9 cellular contexts compared by ENCODE assay signal in genomic region chr1:58773406-58773840, GRCh38. TPM values are rescaled to one million over a fixed set of nuclear protein-coding genes. Genes with fewer than 3 reads are reported as not detected.
DNase-seq lines count a peak whose midpoint lies in the region; ATAC-seq and TF ChIP-seq lines count a peak whose summit lies in the region.
"Had no signal": no experiment of that assay in that cellular context is flagged by ENCODE, and none has a peak within 500 bp of the region (broad histone marks: within the 10 kb centered on the region; RNA-seq: fewer than 3 reads in every experiment).

No MANE protein-coding gene starts in this region.

- DNase-seq in activated naive CD4-positive, alpha-beta T cell treated with anti-CD3 and anti-CD28 coated beads for 36 hours: peak; percentile 49
- DNase-seq in activated naive CD4-positive, alpha-beta T cell treated with Interleukin-2 at 50 U/mL for 16 hours: no peak
- DNase-seq in SHP77 (lab: John Stamatoyannopoulos, UW): peak; percentile 92 to 97
- DNase-seq in foreskin keratinocyte: peak in 1 of 2 donors; percentile 47
- DNase-seq in sciatic nerve (ENCODE audit: low spot score): peak; percentile 78
- DNase-seq in activated T-helper 1 cell treated with anti-CD3 and anti-CD28 coated beads, Interleukin-12 subunit alpha, Interleukin-12 subunit beta, Interleukin-2, Interleukin-4 antibody, amounts not matched to agents 30 ng/mL and 10 ng/mL and 1 ng/mL, durations not matched to agents 14 hours and 24 hours and 36 hours (ENCODE audit: low spot score): no peak
- DNase-seq: activated T-cell treated with anti-CD3 and anti-CD28 coated beads, Interleukin-2, amount 50 U/mL, for 72 hours had no signal

- no peak for TF ChIP-seq CTCF in foreskin keratinocyte (conservative IDR thresholded peaks at IDR 0.05)

- peak; percentile 78 for ATAC-seq in HG03354 (IDR thresholded peaks at IDR 0.05; ENCODE audit: poor library complexity, severe bottlenecking, unreplicated experiment)
- peak; percentile 43 for ATAC-seq in foreskin keratinocyte
- peak; percentile 95 for ATAC-seq in sciatic nerve
- no peak for ATAC-seq in HG03439 (IDR thresholded peaks at IDR 0.05; ENCODE audit: unreplicated experiment)

- H3K27me3 Mint-ChIP-seq in activated naive CD4-positive, alpha-beta T cell treated with anti-CD3 and anti-CD28 coated beads for 36 hours (ENCODE audit: low read depth): peaks cover 2% of the 10 kb centered on the region
- peaks cover under 1% of the 10 kb centered on the region for H3K27me3 Mint-ChIP-seq in activated T-helper 1 cell treated with anti-CD3 and anti-CD28 coated beads, Interleukin-12 subunit alpha, Interleukin-12 subunit beta, Interleukin-2, Interleukin-4 antibody, amounts not matched to agents 30 ng/mL and 10 ng/mL and 1 ng/mL, durations not matched to agents 14 hours and 24 hours and 36 hours (ENCODE audit: insufficient read depth)

- CTCF ChIA-PET in activated naive CD4-positive, alpha-beta T cell treated with anti-CD3 and anti-CD28 coated beads for 36 hours (lab: Charles Lee): interaction anchor here (0.6 to 1.7 kb wide), 4 partner anchors 12 to 926 kb away, joined by 3 to 8 read pairs (median 4); no protein-coding TSS in a partner anchor

- H3K27ac Mint-ChIP-seq in activated naive CD4-positive, alpha-beta T cell treated with anti-CD3 and anti-CD28 coated beads for 36 hours: no peak overlapping the region
- no peak overlapping the region for H3K27ac Mint-ChIP-seq in activated T-helper 1 cell treated with anti-CD3 and anti-CD28 coated beads, Interleukin-12 subunit alpha, Interleukin-12 subunit beta, Interleukin-2, Interleukin-4 antibody, amounts not matched to agents 30 ng/mL and 10 ng/mL and 1 ng/mL, durations not matched to agents 14 hours and 24 hours and 36 hours
- H3K27ac Mint-ChIP-seq: activated T-cell treated with anti-CD3 and anti-CD28 coated beads, Interleukin-2, amount 50 U/mL, for 72 hours had no signal

- H3K36me3 Mint-ChIP-seq in activated naive CD4-positive, alpha-beta T cell treated with anti-CD3 and anti-CD28 coated beads for 36 hours (ENCODE audit: low read depth): no peaks in the 10 kb centered on the region
- H3K36me3 Mint-ChIP-seq in activated T-helper 1 cell treated with anti-CD3 and anti-CD28 coated beads, Interleukin-12 subunit alpha, Interleukin-12 subunit beta, Interleukin-2, Interleukin-4 antibody, amounts not matched to agents 30 ng/mL and 10 ng/mL and 1 ng/mL, durations not matched to agents 14 hours and 24 hours and 36 hours (ENCODE audit: low read depth): peaks cover 2% of the 10 kb centered on the region

- H3K27ac ChIP-seq in foreskin keratinocyte: no peak overlapping the region

- peaks cover 12% of the 10 kb centered on the region for H3K4me1 Mint-ChIP-seq in activated naive CD4-positive, alpha-beta T cell treated with anti-CD3 and anti-CD28 coated beads for 36 hours (ENCODE audit: low read depth)
- peaks cover 13% of the 10 kb centered on the region for H3K4me1 Mint-ChIP-seq in activated T-helper 1 cell treated with anti-CD3 and anti-CD28 coated beads, Interleukin-12 subunit alpha, Interleukin-12 subunit beta, Interleukin-2, Interleukin-4 antibody, amounts not matched to agents 30 ng/mL and 10 ng/mL and 1 ng/mL, durations not matched to agents 14 hours and 24 hours and 36 hours (ENCODE audit: low read depth)

- intact Hi-C loops in activated naive CD4-positive, alpha-beta T cell treated with anti-CD3 and anti-CD28 coated beads for 36 hours (cut with micrococcal nuclease): loop anchor here (1.0 kb wide), 1 partner anchor 18 kb away; no protein-coding TSS in a partner anchor
- intact Hi-C loops in sciatic nerve (cut with DNase I): no loop called here
- intact Hi-C loops in activated T-helper 1 cell treated with anti-CD3 and anti-CD28 coated beads, Interleukin-12 subunit alpha, Interleukin-12 subunit beta, Interleukin-2, Interleukin-4 antibody, amounts not matched to agents 30 ng/mL and 10 ng/mL and 1 ng/mL, durations not matched to agents 14 hours and 24 hours and 36 hours (cut with micrococcal nuclease): no loop called here

- H3K27me3 ChIP-seq in foreskin keratinocyte: no peaks in the 10 kb centered on the region

- peaks cover 11% of the 10 kb centered on the region for H3K4me1 ChIP-seq in foreskin keratinocyte

- no peak overlapping the region for H3K4me3 Mint-ChIP-seq in activated naive CD4-positive, alpha-beta T cell treated with anti-CD3 and anti-CD28 coated beads for 36 hours
- H3K4me3 Mint-ChIP-seq in activated T-helper 1 cell treated with anti-CD3 and anti-CD28 coated beads, Interleukin-12 subunit alpha, Interleukin-12 subunit beta, Interleukin-2, Interleukin-4 antibody, amounts not matched to agents 30 ng/mL and 10 ng/mL and 1 ng/mL, durations not matched to agents 14 hours and 24 hours and 36 hours: no peak overlapping the region
- H3K4me3 Mint-ChIP-seq: activated T-cell treated with anti-CD3 and anti-CD28 coated beads, Interleukin-2, amount 50 U/mL, for 72 hours had no signal

- H3K9me3 Mint-ChIP-seq in activated naive CD4-positive, alpha-beta T cell treated with anti-CD3 and anti-CD28 coated beads for 36 hours: peaks cover 1% of the 10 kb centered on the region
- H3K9me3 Mint-ChIP-seq in activated T-helper 1 cell treated with anti-CD3 and anti-CD28 coated beads, Interleukin-12 subunit alpha, Interleukin-12 subunit beta, Interleukin-2, Interleukin-4 antibody, amounts not matched to agents 30 ng/mL and 10 ng/mL and 1 ng/mL, durations not matched to agents 14 hours and 24 hours and 36 hours: no peaks in the 10 kb centered on the region
- H3K9me3 Mint-ChIP-seq: activated T-cell treated with anti-CD3 and anti-CD28 coated beads, Interleukin-2, amount 50 U/mL, for 72 hours had no signal

RNA-seq across cellular contexts. Expression of gene JUN, which starts 10.4 kb away (rescaled TPM):
- 10 to 100 TPM; 24.2 to 25.9 TPM for total RNA-seq in activated naive CD4-positive, alpha-beta T cell treated with anti-CD3 and anti-CD28 coated beads for 36 hours
- 54.8 and 56.1 TPM in 2 replicates for total RNA-seq in foreskin keratinocyte
- 39.9 and 43.7 TPM in 2 replicates for polyA plus RNA-seq in foreskin keratinocyte
- total RNA-seq in sciatic nerve: 179 TPM
- total RNA-seq in activated T-helper 1 cell treated with anti-CD3 and anti-CD28 coated beads, Interleukin-12 subunit alpha, Interleukin-12 subunit beta, Interleukin-2, Interleukin-4 antibody, amounts not matched to agents 30 ng/mL and 10 ng/mL and 1 ng/mL, durations not matched to agents 14 hours and 24 hours and 36 hours: 68.5 and 71.6 TPM in 2 replicates

Comparison
In these comparisons a context has a peak if more than half of its experiments do, and no peak if none do; other contexts are left out.
1. DNase-seq: peak in activated naive CD4-positive, alpha-beta T cell treated with anti-CD3 and anti-CD28 coated beads for 36 hours (single experiment), SHP77 (2 of 2) and sciatic nerve (single experiment); none in activated naive CD4-positive, alpha-beta T cell treated with Interleukin-2 at 50 U/mL for 16 hours (single experiment) and activated T-helper 1 cell treated with anti-CD3 and anti-CD28 coated beads, Interleukin-12 subunit alpha, Interleukin-12 subunit beta, Interleukin-2, Interleukin-4 antibody, amounts not matched to agents 30 ng/mL and 10 ng/mL and 1 ng/mL, durations not matched to agents 14 hours and 24 hours and 36 hours (single experiment).